Comparison of ENCODE assay signal across 20 cellular contexts in genomic region chr9:129394920-129395279, GRCh38.
"Had no signal": no experiment of that assay in that cellular context is flagged by ENCODE, and none has a peak within 500 bp of the region (broad histone marks: within the 10 kb centered on the region; RNA-seq: fewer than 3 reads in every experiment).

No MANE protein-coding gene starts in this region.

- ATAC-seq: activated T-cell treated with anti-CD3 and anti-CD28 coated beads, Interleukin-2, amount 50 U/mL, for 72 hours; T-helper 17 cell had no signal

- H3K27ac ChIP-seq: breast epithelium, Peyer's patch, SJSA1 had no signal

- H3K4me1 ChIP-seq: adrenal gland, breast epithelium, Peyer's patch, SJSA1 had no signal

- H3K9me3 ChIP-seq: adrenal gland, breast epithelium, Peyer's patch had no signal

- DNase-seq: activated B cell treated with CpG ODN at 0.5 μM for 24 hours; activated CD4-positive, alpha-beta memory T cell treated with anti-CD3 and anti-CD28 coated beads for 36 hours; activated CD4-positive, alpha-beta T cell treated with anti-CD3 and anti-CD28 coated beads for 1 hour; activated CD4-positive, alpha-beta T cell treated with anti-CD3 and anti-CD28 coated beads, Interleukin-2, amount 10 ng/mL, durations not matched to agents 7 days and 5 days; activated naive CD4-positive, alpha-beta T cell treated with anti-CD3 and anti-CD28 coated beads, Interleukin-2, amount 50 U/mL, for 16 hours; activated T-cell treated with anti-CD3 and anti-CD28 coated beads for 4 hours; activated T-cell treated with anti-CD3 and anti-CD28 coated beads, Interleukin-2, amount 50 U/mL, for 72 hours; central memory CD4-positive, alpha-beta T cell; MM.1S; NCI-H146; NCI-H187 treated with DMSO at 0.1 percent for 48 hours; NCI-H2081 treated with DMSO at 0.1 percent for 48 hours; NCI-H446; Peyer's patch; SHP77; T-helper 17 cell; T-helper 9 cell had no signal

- H3K4me3 ChIP-seq: adrenal gland, breast epithelium, Peyer's patch, SJSA1 had no signal

- H3K27me3 ChIP-seq: adrenal gland, breast epithelium, Peyer's patch, SJSA1 had no signal

- H3K36me3 ChIP-seq: adrenal gland, breast epithelium, Peyer's patch, SJSA1 had no signal
